ENCODE assay signal across 8 cellular contexts in genomic region chr10:80260295-80261243, GRCh38. TPM values are rescaled to one million over a fixed set of nuclear protein-coding genes. Genes with fewer than 3 reads are reported as not detected.
DNase-seq lines count a peak whose midpoint lies in the region; ATAC-seq and TF ChIP-seq lines count a peak whose summit lies in the region.

No MANE protein-coding gene starts in this region.

- no peak overlapping the region for H3K4me3 ChIP-seq in spleen

- H3K27ac Mint-ChIP-seq in activated T-helper 1 cell treated with anti-CD3 and anti-CD28 coated beads, Interleukin-12 subunit alpha, Interleukin-12 subunit beta, Interleukin-2, Interleukin-4 antibody, amounts not matched to agents 30 ng/mL and 10 ng/mL and 1 ng/mL, durations not matched to agents 14 hours and 24 hours and 36 hours, result no peak overlapping the region

- H3K27ac ChIP-seq in spleen, result no peak overlapping the region

- TF ChIP-seq POLR2A in spleen (IDR thresholded peaks at IDR 0.05), result no peak

- peak; percentile 26 for DNase-seq in activated gamma-delta T cell treated with Interleukin-2 at 50 U/mL for 16 hours
- DNase-seq in activated gamma-delta T cell (lab: John Stamatoyannopoulos, UW), result no peak
- DNase-seq in activated T-helper 1 cell treated with anti-CD3 and anti-CD28 coated beads, Interleukin-12 subunit alpha, Interleukin-12 subunit beta, Interleukin-2, Interleukin-4 antibody, amounts not matched to agents 30 ng/mL and 10 ng/mL and 1 ng/mL, durations not matched to agents 14 hours and 24 hours and 36 hours (ENCODE audit: low spot score), result peak; percentile 19
- no peak for DNase-seq in left ventricle myocardium superior
- peak; percentile 75 for DNase-seq in spleen
- DNase-seq in central memory CD4-positive, alpha-beta T cell, result no peak
- no peak for DNase-seq in activated CD4-positive, CD25-positive, alpha-beta regulatory T cell (lab: John Stamatoyannopoulos, UW)

- intact Hi-C loops in activated T-helper 1 cell treated with anti-CD3 and anti-CD28 coated beads, Interleukin-12 subunit alpha, Interleukin-12 subunit beta, Interleukin-2, Interleukin-4 antibody, amounts not matched to agents 30 ng/mL and 10 ng/mL and 1 ng/mL, durations not matched to agents 14 hours and 24 hours and 36 hours (cut with micrococcal nuclease), result loop anchor here (1.0 kb wide), 1 partner anchor 117 kb away; no protein-coding TSS in a partner anchor
- intact Hi-C loops in left ventricle myocardium superior (cut with micrococcal nuclease), result no loop called here
- intact Hi-C loops in spleen (cut with DNase I; ENCODE audit: low total_unique reads), result no loop called here

- H3K27me3 ChIP-seq in spleen (replicated peaks in 1 of 7), result peaks cover 0 to 18% (median 0%) of the 10 kb centered on the region in 7 donors

- WGBS in spleen, 5 donors, result 51 to 66% (median 56%) methylated on average over 15 to 19 of the region's 19 CpGs

- peaks cover 0 to 4% (median 0%) of the 10 kb centered on the region in 8 donors for H3K9me3 ChIP-seq in spleen

- ATAC-seq in left ventricle myocardium superior, result peak; percentile 47

- no peaks in the 10 kb centered on the region for H3K36me3 ChIP-seq in spleen

- no peaks in the 10 kb centered on the region for H3K36me3 Mint-ChIP-seq in activated T-helper 1 cell treated with anti-CD3 and anti-CD28 coated beads, Interleukin-12 subunit alpha, Interleukin-12 subunit beta, Interleukin-2, Interleukin-4 antibody, amounts not matched to agents 30 ng/mL and 10 ng/mL and 1 ng/mL, durations not matched to agents 14 hours and 24 hours and 36 hours (ENCODE audit: low read depth)

- TF ChIP-seq CTCF in LNCAP (IDR thresholded peaks at IDR 0.05) (peak; percentile 96), spleen (IDR thresholded peaks at IDR 0.05 in 8 of 11, conservative IDR thresholded peaks at IDR 0.05 in 3 of 11) (peak; percentile 48 to 80 (median 72))

- H3K27me3 Mint-ChIP-seq in activated T-helper 1 cell treated with anti-CD3 and anti-CD28 coated beads, Interleukin-12 subunit alpha, Interleukin-12 subunit beta, Interleukin-2, Interleukin-4 antibody, amounts not matched to agents 30 ng/mL and 10 ng/mL and 1 ng/mL, durations not matched to agents 14 hours and 24 hours and 36 hours (ENCODE audit: insufficient read depth), result peaks cover 6% of the 10 kb centered on the region

- peaks cover 0 to 4% (median 0%) of the 10 kb centered on the region in 6 donors for H3K4me1 ChIP-seq in spleen

- H3K9me3 Mint-ChIP-seq in activated T-helper 1 cell treated with anti-CD3 and anti-CD28 coated beads, Interleukin-12 subunit alpha, Interleukin-12 subunit beta, Interleukin-2, Interleukin-4 antibody, amounts not matched to agents 30 ng/mL and 10 ng/mL and 1 ng/mL, durations not matched to agents 14 hours and 24 hours and 36 hours, result no peaks in the 10 kb centered on the region

- H3K4me1 Mint-ChIP-seq in activated T-helper 1 cell treated with anti-CD3 and anti-CD28 coated beads, Interleukin-12 subunit alpha, Interleukin-12 subunit beta, Interleukin-2, Interleukin-4 antibody, amounts not matched to agents 30 ng/mL and 10 ng/mL and 1 ng/mL, durations not matched to agents 14 hours and 24 hours and 36 hours (ENCODE audit: low read depth), result no peaks in the 10 kb centered on the region

- no peak overlapping the region for H3K4me3 Mint-ChIP-seq in activated T-helper 1 cell treated with anti-CD3 and anti-CD28 coated beads, Interleukin-12 subunit alpha, Interleukin-12 subunit beta, Interleukin-2, Interleukin-4 antibody, amounts not matched to agents 30 ng/mL and 10 ng/mL and 1 ng/mL, durations not matched to agents 14 hours and 24 hours and 36 hours

RNA-seq across cellular contexts. Expression of gene MAT1A, which starts 28.9 kb away (rescaled TPM):
- total RNA-seq in activated T-helper 1 cell treated with anti-CD3 and anti-CD28 coated beads, Interleukin-12 subunit alpha, Interleukin-12 subunit beta, Interleukin-2, Interleukin-4 antibody, amounts not matched to agents 30 ng/mL and 10 ng/mL and 1 ng/mL, durations not matched to agents 14 hours and 24 hours and 36 hours, result not detected in 2 replicates
- not detected for total RNA-seq in left ventricle myocardium superior
- total RNA-seq in spleen, result under 1 TPM in 1 of 7 donors, not detected in 6; 0.76 TPM
- under 1 TPM in 1 of 3 donors, not detected in 2; 0.05 TPM for polyA plus RNA-seq in spleen

RNA-seq across cellular contexts. Expression of gene ANXA11, which starts 55.2 kb away (rescaled TPM):
- 216 and 239 TPM in 2 replicates for total RNA-seq in activated T-helper 1 cell treated with anti-CD3 and anti-CD28 coated beads, Interleukin-12 subunit alpha, Interleukin-12 subunit beta, Interleukin-2, Interleukin-4 antibody, amounts not matched to agents 30 ng/mL and 10 ng/mL and 1 ng/mL, durations not matched to agents 14 hours and 24 hours and 36 hours
- 405 TPM for total RNA-seq in left ventricle myocardium superior
- 100 to 1,000 TPM; 102 to 201 (median 157) TPM for total RNA-seq in spleen
- polyA plus RNA-seq in spleen, result 100 to 1,000 TPM in 2 of 3 donors, 10 to 100 TPM in 1; 89.9 to 143 (median 117) TPM

Comparison
In these comparisons a context has a peak if more than half of its experiments do, and no peak if none do; other contexts are left out.
1. DNase-seq: peak in activated gamma-delta T cell treated with Interleukin-2 at 50 U/mL for 16 hours (single experiment), activated T-helper 1 cell treated with anti-CD3 and anti-CD28 coated beads, Interleukin-12 subunit alpha, Interleukin-12 subunit beta, Interleukin-2, Interleukin-4 antibody, amounts not matched to agents 30 ng/mL and 10 ng/mL and 1 ng/mL, durations not matched to agents 14 hours and 24 hours and 36 hours (single experiment) and spleen (single experiment); none in activated gamma-delta T cell (single experiment), left ventricle myocardium superior (single experiment), central memory CD4-positive, alpha-beta T cell (single experiment) and activated CD4-positive, CD25-positive, alpha-beta regulatory T cell (0 of 4).